Comparison of ENCODE assay signal across 32 cellular contexts in genomic region chr4:97072666-97073065, GRCh38.
"Had no signal": no experiment of that assay in that cellular context is flagged by ENCODE, and none has a peak within 500 bp of the region (broad histone marks: within the 10 kb centered on the region; RNA-seq: fewer than 3 reads in every experiment).

No MANE protein-coding gene starts in this region.

- H3K27me3 Mint-ChIP-seq: activated CD4-positive, alpha-beta memory T cell treated with anti-CD3 and anti-CD28 coated beads for 36 hours; activated CD4-positive, alpha-beta T cell treated with anti-CD3 and anti-CD28 coated beads for 36 hours; activated CD4-positive, alpha-beta T cell treated with anti-CD3 and anti-CD28 coated beads, Interleukin-2, amount 10 ng/mL, durations not matched to agents 24 days and 14 days; activated CD8-positive, alpha-beta memory T cell treated with anti-CD3 and anti-CD28 coated beads, Interleukin-2, amount 10 ng/mL, durations not matched to agents 7 days and 5 days; activated naive CD8-positive, alpha-beta T cell; effector memory CD8-positive, alpha-beta T cell; T-helper 17 cell had no signal

- H3K4me3 Mint-ChIP-seq: activated CD4-positive, alpha-beta memory T cell treated with anti-CD3 and anti-CD28 coated beads for 36 hours; activated CD4-positive, alpha-beta T cell treated with anti-CD3 and anti-CD28 coated beads for 36 hours; activated CD4-positive, alpha-beta T cell treated with anti-CD3 and anti-CD28 coated beads, Interleukin-2, amount 10 ng/mL, durations not matched to agents 24 days and 14 days; activated CD8-positive, alpha-beta memory T cell treated with anti-CD3 and anti-CD28 coated beads, Interleukin-2, amount 10 ng/mL, durations not matched to agents 7 days and 5 days; activated CD8-positive, alpha-beta T cell treated with anti-CD3 and anti-CD28 coated beads, Interleukin-2, amount 10 ng/mL, durations not matched to agents 7 days and 5 days; activated naive CD8-positive, alpha-beta T cell; activated T-helper 1 cell treated with anti-CD3 and anti-CD28 coated beads, Interleukin-12 subunit alpha, Interleukin-12 subunit beta, Interleukin-2, Interleukin-4 antibody, amounts not matched to agents 30 ng/mL and 10 ng/mL and 1 ng/mL, durations not matched to agents 14 hours and 24 hours and 36 hours; effector memory CD8-positive, alpha-beta T cell; T-helper 17 cell; T-helper 2 cell treated with Interferon-gamma antibody and Interleukin-4, amounts not matched to agents 5 μg/mL and 100 μg/mL, for 36 hours had no signal

- H3K4me1 Mint-ChIP-seq: activated CD4-positive, alpha-beta T cell treated with anti-CD3 and anti-CD28 coated beads for 36 hours; activated CD4-positive, alpha-beta T cell treated with anti-CD3 and anti-CD28 coated beads, Interleukin-2, amount 10 ng/mL, durations not matched to agents 24 days and 14 days; activated CD8-positive, alpha-beta memory T cell treated with anti-CD3 and anti-CD28 coated beads, Interleukin-2, amount 10 ng/mL, durations not matched to agents 7 days and 5 days; T-helper 17 cell had no signal

- H3K36me3 Mint-ChIP-seq: activated CD4-positive, alpha-beta memory T cell treated with anti-CD3 and anti-CD28 coated beads for 36 hours; activated CD8-positive, alpha-beta memory T cell treated with anti-CD3 and anti-CD28 coated beads, Interleukin-2, amount 10 ng/mL, durations not matched to agents 7 days and 5 days; activated naive CD8-positive, alpha-beta T cell had no signal

- H3K9me3 Mint-ChIP-seq: activated CD4-positive, alpha-beta memory T cell treated with anti-CD3 and anti-CD28 coated beads for 36 hours; activated CD4-positive, alpha-beta T cell treated with anti-CD3 and anti-CD28 coated beads, Interleukin-2, amount 10 ng/mL, durations not matched to agents 24 days and 14 days; activated T-helper 1 cell treated with anti-CD3 and anti-CD28 coated beads, Interleukin-12 subunit alpha, Interleukin-12 subunit beta, Interleukin-2, Interleukin-4 antibody, amounts not matched to agents 30 ng/mL and 10 ng/mL and 1 ng/mL, durations not matched to agents 14 hours and 24 hours and 36 hours; T-helper 2 cell treated with Interferon-gamma antibody and Interleukin-4, amounts not matched to agents 5 μg/mL and 100 μg/mL, for 36 hours had no signal

- DNase-seq: activated CD4-positive, alpha-beta memory T cell treated with anti-CD3 and anti-CD28 coated beads for 36 hours; activated CD4-positive, alpha-beta T cell treated with anti-CD3 and anti-CD28 coated beads for 36 hours; activated CD4-positive, alpha-beta T cell treated with anti-CD3 and anti-CD28 coated beads, Interleukin-2, amount 10 ng/mL, durations not matched to agents 24 days and 14 days; activated CD4-positive, CD25-positive, alpha-beta regulatory T cell; activated CD4-positive, CD25-positive, alpha-beta regulatory T cell treated with anti-CD3 and anti-CD28 coated beads, Interleukin-2, amount 50 U/mL, for 72 hours; activated CD8-positive, alpha-beta memory T cell treated with anti-CD3 and anti-CD28 coated beads, Interleukin-2, amount 10 ng/mL, durations not matched to agents 7 days and 5 days; activated CD8-positive, alpha-beta memory T cell treated with anti-CD3 and anti-CD28 coated beads, Interleukin-2, amount 50 U/mL, for 4 hours; activated CD8-positive, alpha-beta T cell treated with anti-CD3 and anti-CD28 coated beads, Interleukin-2, amount 10 ng/mL, durations not matched to agents 7 days and 5 days; activated gamma-delta T cell treated with Interleukin-2 at 50 U/mL for 16 hours; activated naive CD4-positive, alpha-beta T cell treated with anti-CD3 and anti-CD28 coated beads, Interleukin-2, amount 50 U/mL, for 16 hours; activated naive CD4-positive, alpha-beta T cell treated with Interleukin-2 at 50 U/mL for 16 hours; activated T-cell treated with anti-CD3 and anti-CD28 coated beads, Interleukin-2, amount 50 U/mL, for 1 hour; activated T-cell treated with anti-CD3 and anti-CD28 coated beads, Interleukin-2, amount 50 U/mL, for 48 hours; amniotic stem cell; anterior cingulate cortex; brain microvascular endothelial cell; caudate nucleus; cortex of kidney; dermis blood vessel endothelial cell; effector CD4-positive, alpha-beta T cell; effector memory CD8-positive, alpha-beta T cell; erythroblast; foreskin keratinocyte; gastrocnemius medialis; glutamatergic neuron; T-helper 1 cell; T-helper 17 cell; T1000 had no signal

- H3K36me3 ChIP-seq: brain microvascular endothelial cell, esophagus muscularis mucosa, gastrocnemius medialis had no signal

- H3K27ac Mint-ChIP-seq: activated CD4-positive, alpha-beta memory T cell treated with anti-CD3 and anti-CD28 coated beads for 36 hours; activated CD4-positive, alpha-beta T cell treated with anti-CD3 and anti-CD28 coated beads for 36 hours; activated CD4-positive, alpha-beta T cell treated with anti-CD3 and anti-CD28 coated beads, Interleukin-2, amount 10 ng/mL, durations not matched to agents 24 days and 14 days; activated CD8-positive, alpha-beta memory T cell treated with anti-CD3 and anti-CD28 coated beads, Interleukin-2, amount 10 ng/mL, durations not matched to agents 7 days and 5 days; activated CD8-positive, alpha-beta T cell treated with anti-CD3 and anti-CD28 coated beads, Interleukin-2, amount 10 ng/mL, durations not matched to agents 7 days and 5 days; activated naive CD8-positive, alpha-beta T cell; activated T-helper 1 cell treated with anti-CD3 and anti-CD28 coated beads, Interleukin-12 subunit alpha, Interleukin-12 subunit beta, Interleukin-2, Interleukin-4 antibody, amounts not matched to agents 30 ng/mL and 10 ng/mL and 1 ng/mL, durations not matched to agents 14 hours and 24 hours and 36 hours; effector memory CD8-positive, alpha-beta T cell; T-helper 17 cell; T-helper 2 cell treated with Interferon-gamma antibody and Interleukin-4, amounts not matched to agents 5 μg/mL and 100 μg/mL, for 36 hours had no signal

- H3K4me3 ChIP-seq: esophagus muscularis mucosa, gastrocnemius medialis had no signal

- H3K9me3 ChIP-seq: esophagus muscularis mucosa, gastrocnemius medialis had no signal

- ATAC-seq: activated CD4-positive, alpha-beta T cell treated with anti-CD3 and anti-CD28 coated beads for 36 hours; activated CD8-positive, alpha-beta memory T cell treated with anti-CD3 and anti-CD28 coated beads, Interleukin-2, amount 10 ng/mL, durations not matched to agents 7 days and 5 days; activated CD8-positive, alpha-beta T cell treated with anti-CD3 and anti-CD28 coated beads, Interleukin-2, amount 10 ng/mL, durations not matched to agents 7 days and 5 days; effector memory CD8-positive, alpha-beta T cell; foreskin keratinocyte; gastrocnemius medialis; T-helper 17 cell had no signal

- H3K27ac ChIP-seq: brain microvascular endothelial cell, esophagus muscularis mucosa, foreskin keratinocyte, gastrocnemius medialis had no signal

- H3K27me3 ChIP-seq: brain microvascular endothelial cell, esophagus muscularis mucosa, foreskin keratinocyte, gastrocnemius medialis had no signal

- H3K4me1 ChIP-seq: esophagus muscularis mucosa, foreskin keratinocyte, gastrocnemius medialis had no signal
